ENCODE assay signal across 7 cellular contexts in genomic region chr20:35947489-35947888, GRCh38.
DNase-seq lines count a peak whose midpoint lies in the region; ATAC-seq and TF ChIP-seq lines count a peak whose summit lies in the region.

No MANE protein-coding gene starts in this region.

- no peak overlapping the region for H3K4me3 ChIP-seq in WERI-Rb-1 (ENCODE audit: low read depth, low read length)

- peak; percentile 75 for TF ChIP-seq CTCF in WERI-Rb-1 (IDR thresholded peaks at IDR 0.05; ENCODE audit: low read depth, low read length)

- H3K36me3 ChIP-seq in WERI-Rb-1 = peaks cover 65% of the 10 kb centered on the region

- no peaks in the 10 kb centered on the region for H3K27me3 ChIP-seq in WERI-Rb-1 (ENCODE audit: insufficient read depth, low read depth, severe bottlenecking)

- ATAC-seq in GM19324 (IDR thresholded peaks at IDR 0.05; ENCODE audit: low FRiP score, unreplicated experiment) = no peak

- DNase-seq in EH (ENCODE audit: low read depth) (peak; percentile 30), HuH-7.5 (ENCODE audit: low spot score) (peak; percentile 43), WERI-Rb-1 (peak; percentile 56), iPS-NIHi11 (ENCODE audit: low spot score) (peak; percentile 78), NCI-H1048 (lab: John Stamatoyannopoulos, UW) (no peak)
- DNase-seq in central memory CD4-positive, alpha-beta T cell = no peak

- H3K9me3 ChIP-seq in WERI-Rb-1 (ENCODE audit: severe bottlenecking) = no peaks in the 10 kb centered on the region

- H3K27ac ChIP-seq in WERI-Rb-1 = no peak overlapping the region

Comparison
In these comparisons a context has a peak if more than half of its experiments do, and no peak if none do; other contexts are left out.
1. DNase-seq: peak in EH (single experiment), HuH-7.5 (single experiment), WERI-Rb-1 (single experiment) and iPS-NIHi11 (single experiment); none in central memory CD4-positive, alpha-beta T cell (single experiment) and NCI-H1048 (single experiment).